Comparison of ENCODE assay signal across 1 cellular context in the genomic region with DNA sequence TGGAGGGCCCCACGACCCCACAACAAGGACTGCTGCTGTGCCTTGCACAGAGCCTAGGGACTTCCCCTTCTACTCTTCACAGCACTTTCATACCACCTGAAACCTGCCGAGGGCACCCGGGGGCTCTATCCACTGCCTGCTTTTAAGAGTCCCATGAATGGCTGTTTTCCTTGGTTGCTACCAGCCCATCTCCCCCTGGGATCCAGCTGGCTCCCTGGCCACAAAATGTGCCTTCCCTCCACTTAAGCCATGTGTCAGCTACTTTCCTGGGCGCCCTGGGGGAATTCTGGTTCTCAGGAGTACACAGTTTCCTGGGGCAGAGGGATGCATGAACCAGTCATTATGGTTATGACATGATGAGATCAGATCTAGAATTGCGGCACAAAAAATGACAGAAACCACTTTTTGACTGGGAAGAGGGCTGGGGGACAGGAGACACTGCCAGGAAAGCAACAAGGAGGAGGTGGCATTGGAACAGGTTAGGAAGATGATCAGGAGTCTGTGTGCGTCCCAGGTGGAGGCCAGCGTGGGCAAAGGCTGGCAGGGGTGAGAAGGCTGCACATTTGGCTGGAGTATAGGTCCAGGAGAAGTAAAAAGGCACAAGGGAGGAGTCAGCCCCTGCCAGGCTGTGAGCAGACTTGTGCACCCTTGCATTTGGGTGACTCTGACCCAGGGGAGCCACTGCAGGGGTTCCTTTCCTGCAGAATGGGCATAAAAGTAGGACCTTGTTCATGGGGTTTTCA.
TF ChIP-seq lines count a peak whose summit lies in the region.

No MANE protein-coding gene starts in this region.

TF ChIP-seq in GM12878, 131 proteins besides CTCF, POLR2A, EP300 and RAD21 (continued from another document):
- TF ChIP-seq, protein P1, sequence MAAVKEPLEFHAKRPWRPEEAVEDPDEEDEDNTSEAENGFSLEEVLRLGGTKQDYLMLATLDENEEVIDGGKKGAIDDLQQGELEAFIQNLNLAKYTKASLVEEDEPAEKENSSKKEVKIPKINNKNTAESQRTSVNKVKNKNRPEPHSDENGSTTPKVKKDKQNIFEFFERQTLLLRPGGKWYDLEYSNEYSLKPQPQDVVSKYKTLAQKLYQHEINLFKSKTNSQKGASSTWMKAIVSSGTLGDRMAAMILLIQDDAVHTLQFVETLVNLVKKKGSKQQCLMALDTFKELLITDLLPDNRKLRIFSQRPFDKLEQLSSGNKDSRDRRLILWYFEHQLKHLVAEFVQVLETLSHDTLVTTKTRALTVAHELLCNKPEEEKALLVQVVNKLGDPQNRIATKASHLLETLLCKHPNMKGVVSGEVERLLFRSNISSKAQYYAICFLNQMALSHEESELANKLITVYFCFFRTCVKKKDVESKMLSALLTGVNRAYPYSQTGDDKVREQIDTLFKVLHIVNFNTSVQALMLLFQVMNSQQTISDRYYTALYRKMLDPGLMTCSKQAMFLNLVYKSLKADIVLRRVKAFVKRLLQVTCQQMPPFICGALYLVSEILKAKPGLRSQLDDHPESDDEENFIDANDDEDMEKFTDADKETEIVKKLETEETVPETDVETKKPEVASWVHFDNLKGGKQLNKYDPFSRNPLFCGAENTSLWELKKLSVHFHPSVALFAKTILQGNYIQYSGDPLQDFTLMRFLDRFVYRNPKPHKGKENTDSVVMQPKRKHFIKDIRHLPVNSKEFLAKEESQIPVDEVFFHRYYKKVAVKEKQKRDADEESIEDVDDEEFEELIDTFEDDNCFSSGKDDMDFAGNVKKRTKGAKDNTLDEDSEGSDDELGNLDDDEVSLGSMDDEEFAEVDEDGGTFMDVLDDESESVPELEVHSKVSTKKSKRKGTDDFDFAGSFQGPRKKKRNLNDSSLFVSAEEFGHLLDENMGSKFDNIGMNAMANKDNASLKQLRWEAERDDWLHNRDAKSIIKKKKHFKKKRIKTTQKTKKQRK (IDR thresholded peaks at IDR 0.05; ENCODE audit: low read depth, low read length), result no peak
- TF ChIP-seq EZH2 (IDR thresholded peaks at IDR 0.05; ENCODE audit: borderline replicate concordance, control insufficient read depth, low read depth, low read length), result no peak
- TF ChIP-seq, protein P2, sequence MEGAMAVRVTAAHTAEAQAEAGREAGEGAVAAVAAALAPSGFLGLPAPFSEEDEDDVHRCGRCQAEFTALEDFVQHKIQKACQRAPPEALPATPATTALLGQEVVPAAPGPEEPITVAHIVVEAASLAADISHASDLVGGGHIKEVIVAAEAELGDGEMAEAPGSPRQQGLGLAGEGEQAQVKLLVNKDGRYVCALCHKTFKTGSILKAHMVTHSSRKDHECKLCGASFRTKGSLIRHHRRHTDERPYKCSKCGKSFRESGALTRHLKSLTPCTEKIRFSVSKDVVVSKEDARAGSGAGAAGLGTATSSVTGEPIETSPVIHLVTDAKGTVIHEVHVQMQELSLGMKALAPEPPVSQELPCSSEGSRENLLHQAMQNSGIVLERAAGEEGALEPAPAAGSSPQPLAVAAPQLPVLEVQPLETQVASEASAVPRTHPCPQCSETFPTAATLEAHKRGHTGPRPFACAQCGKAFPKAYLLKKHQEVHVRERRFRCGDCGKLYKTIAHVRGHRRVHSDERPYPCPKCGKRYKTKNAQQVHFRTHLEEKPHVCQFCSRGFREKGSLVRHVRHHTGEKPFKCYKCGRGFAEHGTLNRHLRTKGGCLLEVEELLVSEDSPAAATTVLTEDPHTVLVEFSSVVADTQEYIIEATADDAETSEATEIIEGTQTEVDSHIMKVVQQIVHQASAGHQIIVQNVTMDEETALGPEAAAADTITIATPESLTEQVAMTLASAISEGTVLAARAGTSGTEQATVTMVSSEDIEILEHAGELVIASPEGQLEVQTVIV (IDR thresholded peaks at IDR 0.05; ENCODE audit: borderline replicate concordance, partially characterized antibody), result no peak
- TF ChIP-seq JUNB (IDR thresholded peaks at IDR 0.05), result peak; percentile 85
- TF ChIP-seq, protein P3, sequence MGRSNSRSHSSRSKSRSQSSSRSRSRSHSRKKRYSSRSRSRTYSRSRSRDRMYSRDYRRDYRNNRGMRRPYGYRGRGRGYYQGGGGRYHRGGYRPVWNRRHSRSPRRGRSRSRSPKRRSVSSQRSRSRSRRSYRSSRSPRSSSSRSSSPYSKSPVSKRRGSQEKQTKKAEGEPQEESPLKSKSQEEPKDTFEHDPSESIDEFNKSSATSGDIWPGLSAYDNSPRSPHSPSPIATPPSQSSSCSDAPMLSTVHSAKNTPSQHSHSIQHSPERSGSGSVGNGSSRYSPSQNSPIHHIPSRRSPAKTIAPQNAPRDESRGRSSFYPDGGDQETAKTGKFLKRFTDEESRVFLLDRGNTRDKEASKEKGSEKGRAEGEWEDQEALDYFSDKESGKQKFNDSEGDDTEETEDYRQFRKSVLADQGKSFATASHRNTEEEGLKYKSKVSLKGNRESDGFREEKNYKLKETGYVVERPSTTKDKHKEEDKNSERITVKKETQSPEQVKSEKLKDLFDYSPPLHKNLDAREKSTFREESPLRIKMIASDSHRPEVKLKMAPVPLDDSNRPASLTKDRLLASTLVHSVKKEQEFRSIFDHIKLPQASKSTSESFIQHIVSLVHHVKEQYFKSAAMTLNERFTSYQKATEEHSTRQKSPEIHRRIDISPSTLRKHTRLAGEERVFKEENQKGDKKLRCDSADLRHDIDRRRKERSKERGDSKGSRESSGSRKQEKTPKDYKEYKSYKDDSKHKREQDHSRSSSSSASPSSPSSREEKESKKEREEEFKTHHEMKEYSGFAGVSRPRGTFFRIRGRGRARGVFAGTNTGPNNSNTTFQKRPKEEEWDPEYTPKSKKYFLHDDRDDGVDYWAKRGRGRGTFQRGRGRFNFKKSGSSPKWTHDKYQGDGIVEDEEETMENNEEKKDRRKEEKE (IDR thresholded peaks at IDR 0.05), result no peak
- TF ChIP-seq, protein P4, sequence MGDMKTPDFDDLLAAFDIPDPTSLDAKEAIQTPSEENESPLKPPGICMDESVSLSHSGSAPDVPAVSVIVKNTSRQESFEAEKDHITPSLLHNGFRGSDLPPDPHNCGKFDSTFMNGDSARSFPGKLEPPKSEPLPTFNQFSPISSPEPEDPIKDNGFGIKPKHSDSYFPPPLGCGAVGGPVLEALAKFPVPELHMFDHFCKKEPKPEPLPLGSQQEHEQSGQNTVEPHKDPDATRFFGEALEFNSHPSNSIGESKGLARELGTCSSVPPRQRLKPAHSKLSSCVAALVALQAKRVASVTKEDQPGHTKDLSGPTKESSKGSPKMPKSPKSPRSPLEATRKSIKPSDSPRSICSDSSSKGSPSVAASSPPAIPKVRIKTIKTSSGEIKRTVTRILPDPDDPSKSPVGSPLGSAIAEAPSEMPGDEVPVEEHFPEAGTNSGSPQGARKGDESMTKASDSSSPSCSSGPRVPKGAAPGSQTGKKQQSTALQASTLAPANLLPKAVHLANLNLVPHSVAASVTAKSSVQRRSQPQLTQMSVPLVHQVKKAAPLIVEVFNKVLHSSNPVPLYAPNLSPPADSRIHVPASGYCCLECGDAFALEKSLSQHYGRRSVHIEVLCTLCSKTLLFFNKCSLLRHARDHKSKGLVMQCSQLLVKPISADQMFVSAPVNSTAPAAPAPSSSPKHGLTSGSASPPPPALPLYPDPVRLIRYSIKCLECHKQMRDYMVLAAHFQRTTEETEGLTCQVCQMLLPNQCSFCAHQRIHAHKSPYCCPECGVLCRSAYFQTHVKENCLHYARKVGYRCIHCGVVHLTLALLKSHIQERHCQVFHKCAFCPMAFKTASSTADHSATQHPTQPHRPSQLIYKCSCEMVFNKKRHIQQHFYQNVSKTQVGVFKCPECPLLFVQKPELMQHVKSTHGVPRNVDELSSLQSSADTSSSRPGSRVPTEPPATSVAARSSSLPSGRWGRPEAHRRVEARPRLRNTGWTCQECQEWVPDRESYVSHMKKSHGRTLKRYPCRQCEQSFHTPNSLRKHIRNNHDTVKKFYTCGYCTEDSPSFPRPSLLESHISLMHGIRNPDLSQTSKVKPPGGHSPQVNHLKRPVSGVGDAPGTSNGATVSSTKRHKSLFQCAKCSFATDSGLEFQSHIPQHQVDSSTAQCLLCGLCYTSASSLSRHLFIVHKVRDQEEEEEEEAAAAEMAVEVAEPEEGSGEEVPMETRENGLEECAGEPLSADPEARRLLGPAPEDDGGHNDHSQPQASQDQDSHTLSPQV (IDR thresholded peaks at IDR 0.05), result no peak
- peak; percentile 68 for TF ChIP-seq NR2F1 (conservative IDR thresholded peaks at IDR 0.05)
- TF ChIP-seq ZNF207 (IDR thresholded peaks at IDR 0.05; ENCODE audit: borderline replicate concordance), result no peak
- TF ChIP-seq, protein P5, sequence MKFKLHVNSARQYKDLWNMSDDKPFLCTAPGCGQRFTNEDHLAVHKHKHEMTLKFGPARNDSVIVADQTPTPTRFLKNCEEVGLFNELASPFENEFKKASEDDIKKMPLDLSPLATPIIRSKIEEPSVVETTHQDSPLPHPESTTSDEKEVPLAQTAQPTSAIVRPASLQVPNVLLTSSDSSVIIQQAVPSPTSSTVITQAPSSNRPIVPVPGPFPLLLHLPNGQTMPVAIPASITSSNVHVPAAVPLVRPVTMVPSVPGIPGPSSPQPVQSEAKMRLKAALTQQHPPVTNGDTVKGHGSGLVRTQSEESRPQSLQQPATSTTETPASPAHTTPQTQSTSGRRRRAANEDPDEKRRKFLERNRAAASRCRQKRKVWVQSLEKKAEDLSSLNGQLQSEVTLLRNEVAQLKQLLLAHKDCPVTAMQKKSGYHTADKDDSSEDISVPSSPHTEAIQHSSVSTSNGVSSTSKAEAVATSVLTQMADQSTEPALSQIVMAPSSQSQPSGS (IDR thresholded peaks at IDR 0.05; ENCODE audit: low read length), result no peak
- TF ChIP-seq EED (IDR thresholded peaks at IDR 0.05; ENCODE audit: low read depth), result peak; percentile 96
- no peak for TF ChIP-seq HDAC6 (IDR thresholded peaks at IDR 0.05; ENCODE audit: unreplicated experiment)
- no peak for TF ChIP-seq SMAD1 (IDR thresholded peaks at IDR 0.05; ENCODE audit: low read depth, partially characterized antibody)
- no peak for TF ChIP-seq CREB1 (IDR thresholded peaks at IDR 0.05; ENCODE audit: low read depth)
- no peak for TF ChIP-seq HCFC1 (IDR thresholded peaks at IDR 0.05; ENCODE audit: low read length)
